ENCODE assay signal across 9 cellular contexts in genomic region chr13:72864142-72865035, GRCh38.
DNase-seq lines count a peak whose midpoint lies in the region; ATAC-seq and TF ChIP-seq lines count a peak whose summit lies in the region.
"Had no signal": no experiment of that assay in that cellular context is flagged by ENCODE, and none has a peak within 500 bp of the region (broad histone marks: within the 10 kb centered on the region; RNA-seq: fewer than 3 reads in every experiment).

No MANE protein-coding gene starts in this region.

- DNase-seq in stimulated activated CD4-positive, alpha-beta T cell treated with anti-CD3 and anti-CD28 coated beads, Interleukin-12 subunit alpha, Interleukin-12 subunit beta, amount 100 ng/mL, for 48 hours (ENCODE audit: low read depth in 2 of 3, low spot score in 1 of 3): peak; percentile 2 to 14 (median 3)
- DNase-seq in stimulated activated CD4-positive, alpha-beta T cell treated with anti-CD3 and anti-CD28 coated beads, Interleukin-4, amount 100 ng/mL, for 4 hours: no peak
- DNase-seq in HFF-Myc (ENCODE audit: extremely low read depth, low read depth) (peak; percentile 30), MG63 (peak; percentile 38), NCI-H1417 (lab: John Stamatoyannopoulos, UW) (no peak), DMS153 (lab: John Stamatoyannopoulos, UW) (no peak)
- DNase-seq in stimulated activated naive CD8-positive, alpha-beta T cell treated with anti-CD3 and anti-CD28 coated beads, Interleukin-15, Interleukin-2, amounts not matched to agents 100 U/mL and 50 U/mL, for 24 hours: no peak
- no peak for DNase-seq in activated CD4-positive, CD25-positive, alpha-beta regulatory T cell (lab: John Stamatoyannopoulos, UW)
- DNase-seq: trophoblast cell had no signal

- H3K27me3 ChIP-seq in MG63: no peaks in the 10 kb centered on the region

- no peak for TF ChIP-seq CTCF in HFF-Myc (IDR thresholded peaks at IDR 0.05; ENCODE audit: low read depth, low read length, missing control alignments)

- no peak overlapping the region for H3K4me3 ChIP-seq in HFF-Myc (replicated peaks; ENCODE audit: low read depth, low read length)
- peak overlapping the region; percentile 19 for H3K4me3 ChIP-seq in MG63

- peaks cover 10% of the 10 kb centered on the region for H3K9me3 ChIP-seq in MG63

- ATAC-seq in stimulated activated naive CD8-positive, alpha-beta T cell treated with anti-CD3 and anti-CD28 coated beads, Interleukin-15, Interleukin-2, amounts not matched to agents 100 U/mL and 50 U/mL, for 24 hours: peak; percentile 72

- peaks cover 17% of the 10 kb centered on the region for H3K36me3 ChIP-seq in MG63

Comparison
In these comparisons a context has a peak if more than half of its experiments do, and no peak if none do; other contexts are left out.
1. DNase-seq: peak in stimulated activated CD4-positive, alpha-beta T cell treated with anti-CD3 and anti-CD28 coated beads, Interleukin-12 subunit alpha, Interleukin-12 subunit beta, amount 100 ng/mL, for 48 hours (3 of 3), HFF-Myc (single experiment) and MG63 (single experiment); none in stimulated activated CD4-positive, alpha-beta T cell treated with anti-CD3 and anti-CD28 coated beads, Interleukin-4, amount 100 ng/mL, for 4 hours (0 of 2), stimulated activated naive CD8-positive, alpha-beta T cell treated with anti-CD3 and anti-CD28 coated beads, Interleukin-15, Interleukin-2, amounts not matched to agents 100 U/mL and 50 U/mL, for 24 hours (single experiment), activated CD4-positive, CD25-positive, alpha-beta regulatory T cell (0 of 4), NCI-H1417 (0 of 3) and DMS153 (single experiment).